17 cellular contexts compared by ENCODE assay signal in the genomic region with DNA sequence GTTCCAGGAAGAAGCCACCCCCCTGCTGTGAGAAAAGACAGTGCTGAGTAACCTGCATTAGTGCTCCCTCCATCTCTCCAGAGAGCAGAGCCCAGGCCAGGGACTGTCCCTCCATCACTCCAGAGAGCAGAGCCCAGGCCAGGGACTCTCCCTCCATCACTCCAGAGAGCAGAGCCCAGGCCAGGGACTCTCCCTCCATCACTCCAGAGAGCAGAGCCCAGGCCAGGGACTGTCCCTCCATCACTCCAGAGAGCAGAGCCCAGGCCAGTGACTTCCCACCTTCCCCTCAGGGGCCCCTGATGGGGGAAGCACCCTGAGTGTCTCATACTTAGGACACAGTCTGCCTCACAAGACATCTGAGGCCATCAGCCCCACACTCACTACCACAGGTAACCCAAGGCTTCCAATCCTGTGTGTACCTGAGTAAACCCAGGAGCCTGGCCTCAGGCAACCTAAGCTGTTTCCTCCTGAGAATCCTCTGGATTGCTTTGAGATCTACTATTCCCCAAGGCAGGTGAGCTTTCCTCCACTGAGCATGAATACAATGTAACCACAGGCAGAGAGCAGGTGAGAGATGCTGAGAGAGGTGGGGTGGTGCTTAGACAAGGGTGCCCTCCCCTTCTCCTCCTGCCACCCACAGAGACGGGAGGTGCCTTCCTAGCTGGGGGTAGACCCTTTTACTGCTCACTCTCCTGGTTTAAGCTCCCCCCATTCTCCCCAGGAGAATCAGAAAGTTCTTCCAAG. TPM values are rescaled to one million over a fixed set of nuclear protein-coding genes. Genes with fewer than 3 reads are reported as not detected.
DNase-seq lines count a peak whose midpoint lies in the region; ATAC-seq and TF ChIP-seq lines count a peak whose summit lies in the region.
"Had no signal": no experiment of that assay in that cellular context is flagged by ENCODE, and none has a peak within 500 bp of the region (broad histone marks: within the 10 kb centered on the region; RNA-seq: fewer than 3 reads in every experiment).

No MANE protein-coding gene starts in this region.

- peak; percentile 57 for DNase-seq in activated CD4-positive, alpha-beta T cell treated with anti-CD3 and anti-CD28 coated beads for 36 hours
- no peak for DNase-seq in activated CD4-positive, alpha-beta T cell treated with anti-CD3 and anti-CD28 coated beads for 4 hours
- DNase-seq in NCI-H82 treated with DMSO at 0.1 percent for 48 hours (lab: John Stamatoyannopoulos, UW; ENCODE audit: unreplicated experiment), result no peak
- DNase-seq in CD14-positive monocyte (ENCODE audit: low spot score), result no peak
- no peak for DNase-seq in cerebellum (ENCODE audit: low spot score)
- DNase-seq: activated CD4-positive, alpha-beta T cell treated with anti-CD3 and anti-CD28 coated beads, Interleukin-2, amount 10 ng/mL, durations not matched to agents 24 days and 14 days; amygdala; effector CD8-positive, alpha-beta T cell; GOT3; NCI-H345; SHP77 treated with DMSO at 0.1 percent for 48 hours had no signal

- H3K4me3 Mint-ChIP-seq in activated CD4-positive, alpha-beta T cell treated with anti-CD3 and anti-CD28 coated beads for 36 hours, result no peak overlapping the region
- no peak overlapping the region for H3K4me3 Mint-ChIP-seq in activated T-helper 17 cell treated with anti-CD3 and anti-CD28 coated beads, Interleukin-2, amount 50 U/mL, for 72 hours
- H3K4me3 Mint-ChIP-seq in CD14-positive monocyte, result no peak overlapping the region
- H3K4me3 Mint-ChIP-seq: activated CD4-positive, alpha-beta T cell treated with anti-CD3 and anti-CD28 coated beads, Interleukin-2, amount 10 ng/mL, durations not matched to agents 24 days and 14 days had no signal

- H3K9me3 Mint-ChIP-seq in activated CD4-positive, alpha-beta T cell treated with anti-CD3 and anti-CD28 coated beads for 36 hours (ENCODE audit: low read depth), result no peaks in the 10 kb centered on the region
- H3K9me3 Mint-ChIP-seq in activated T-helper 17 cell treated with anti-CD3 and anti-CD28 coated beads, Interleukin-2, amount 50 U/mL, for 72 hours, result no peaks in the 10 kb centered on the region
- peaks cover 0 to 6% (median 3%) of the 10 kb centered on the region in 7 donors for H3K9me3 Mint-ChIP-seq in CD14-positive monocyte
- H3K9me3 Mint-ChIP-seq: activated CD4-positive, alpha-beta T cell treated with anti-CD3 and anti-CD28 coated beads, Interleukin-2, amount 10 ng/mL, durations not matched to agents 24 days and 14 days had no signal

- H3K27ac Mint-ChIP-seq in activated CD4-positive, alpha-beta T cell treated with anti-CD3 and anti-CD28 coated beads for 36 hours, result no peak overlapping the region
- H3K27ac Mint-ChIP-seq in activated T-helper 17 cell treated with anti-CD3 and anti-CD28 coated beads, Interleukin-2, amount 50 U/mL, for 72 hours, result no peak overlapping the region
- H3K27ac Mint-ChIP-seq in CD14-positive monocyte, result no peak overlapping the region
- H3K27ac Mint-ChIP-seq: activated CD4-positive, alpha-beta T cell treated with anti-CD3 and anti-CD28 coated beads, Interleukin-2, amount 10 ng/mL, durations not matched to agents 24 days and 14 days had no signal

- peak; percentile 96 for ATAC-seq in activated CD4-positive, alpha-beta T cell treated with anti-CD3 and anti-CD28 coated beads for 36 hours
- ATAC-seq in GM19463 (IDR thresholded peaks at IDR 0.05; ENCODE audit: unreplicated experiment) (peak; percentile 81), HG02885 (IDR thresholded peaks at IDR 0.05; ENCODE audit: poor library complexity, unreplicated experiment) (peak; percentile 85)
- ATAC-seq in activated T-helper 17 cell treated with anti-CD3 and anti-CD28 coated beads, Interleukin-2, amount 50 U/mL, for 72 hours (replicated peaks), result peak; percentile 93
- ATAC-seq: A549 had no signal

- intact Hi-C loops in activated CD4-positive, alpha-beta T cell treated with anti-CD3 and anti-CD28 coated beads for 36 hours (cut with DNase I, micrococcal nuclease), result loop anchor here in 1 of 2 experiments (10.0 kb wide), 1 partner anchor 158 kb away; no protein-coding TSS in a partner anchor
- intact Hi-C loops in CD14-positive monocyte (cut with micrococcal nuclease), result no loop called here

- H3K4me1 Mint-ChIP-seq in activated CD4-positive, alpha-beta T cell treated with anti-CD3 and anti-CD28 coated beads for 36 hours, result no peaks in the 10 kb centered on the region
- no peaks in the 10 kb centered on the region for H3K4me1 Mint-ChIP-seq in activated T-helper 17 cell treated with anti-CD3 and anti-CD28 coated beads, Interleukin-2, amount 50 U/mL, for 72 hours
- H3K4me1 Mint-ChIP-seq in CD14-positive monocyte, result peaks cover 7% of the 10 kb centered on the region
- H3K4me1 Mint-ChIP-seq: activated CD4-positive, alpha-beta T cell treated with anti-CD3 and anti-CD28 coated beads, Interleukin-2, amount 10 ng/mL, durations not matched to agents 24 days and 14 days had no signal

- no peak for TF ChIP-seq CTCF in CD14-positive monocyte (IDR thresholded peaks at IDR 0.05)

- CTCF ChIA-PET in activated CD4-positive, alpha-beta T cell treated with anti-CD3 and anti-CD28 coated beads for 36 hours (lab: Charles Lee), result no interaction called here

- POLR2A ChIA-PET in activated CD4-positive, alpha-beta T cell treated with anti-CD3 and anti-CD28 coated beads for 36 hours (lab: Charles Lee), result no interaction called here

- H3K27me3 Mint-ChIP-seq in activated CD4-positive, alpha-beta T cell treated with anti-CD3 and anti-CD28 coated beads for 36 hours, result peaks cover 44% of the 10 kb centered on the region
- peaks cover 45% of the 10 kb centered on the region for H3K27me3 Mint-ChIP-seq in activated T-helper 17 cell treated with anti-CD3 and anti-CD28 coated beads, Interleukin-2, amount 50 U/mL, for 72 hours
- peaks cover 44 to 57% (median 55%) of the 10 kb centered on the region in 3 donors for H3K27me3 Mint-ChIP-seq in CD14-positive monocyte (ENCODE audit: low read depth in 3 of 3)

- no peaks in the 10 kb centered on the region for H3K36me3 Mint-ChIP-seq in activated CD4-positive, alpha-beta T cell treated with anti-CD3 and anti-CD28 coated beads for 36 hours (ENCODE audit: low read depth)
- no peaks in the 10 kb centered on the region for H3K36me3 Mint-ChIP-seq in activated T-helper 17 cell treated with anti-CD3 and anti-CD28 coated beads, Interleukin-2, amount 50 U/mL, for 72 hours (ENCODE audit: low read depth)
- H3K36me3 Mint-ChIP-seq in CD14-positive monocyte, result no peaks in the 10 kb centered on the region

RNA-seq across cellular contexts. Expression of gene TBXT, which starts 4.9 kb away (rescaled TPM):
- total RNA-seq in activated CD4-positive, alpha-beta T cell treated with anti-CD3 and anti-CD28 coated beads for 36 hours, result not detected
- not detected for total RNA-seq in activated T-helper 17 cell treated with anti-CD3 and anti-CD28 coated beads, Interleukin-2, amount 50 U/mL, for 72 hours
- not detected for polyA plus RNA-seq in CD14-positive monocyte
- not detected for total RNA-seq in cerebellum
- total RNA-seq: activated CD4-positive, alpha-beta T cell treated with anti-CD3 and anti-CD28 coated beads, Interleukin-2, amount 10 ng/mL, durations not matched to agents 24 days and 14 days; Daoy; lung microvascular endothelial cell had no signal
- polyA plus RNA-seq: A549 had no signal
